Comparison of ENCODE assay signal across 2 cellular contexts in genomic region chr15:71891026-71891425, GRCh38.
TF ChIP-seq lines count a peak whose summit lies in the region.

No MANE protein-coding gene starts in this region.

TF ChIP-seq in IMR-90, 13 proteins besides CTCF, POLR2A, EP300 and RAD21:
- TF ChIP-seq MAFK (IDR thresholded peaks at IDR 0.05; ENCODE audit: low read depth, low read length) (no peak), MAZ (IDR thresholded peaks at IDR 0.05; ENCODE audit: borderline replicate concordance, low read depth, low read length) (no peak), CEBPB (IDR thresholded peaks at IDR 0.05; ENCODE audit: low read depth, low read length) (no peak), FOS (IDR thresholded peaks at IDR 0.05; ENCODE audit: low read depth, low read length) (no peak), USF2 (IDR thresholded peaks at IDR 0.05; ENCODE audit: low read depth, low read length) (no peak), RCOR1 (IDR thresholded peaks at IDR 0.05; ENCODE audit: insufficient replicate concordance, low read length) (no peak), NFE2L2 (IDR thresholded peaks at IDR 0.05; ENCODE audit: low read depth, low read length) (no peak), CHD1 (IDR thresholded peaks at IDR 0.05; ENCODE audit: low read depth, low read length) (no peak), BHLHE40 (IDR thresholded peaks at IDR 0.05; ENCODE audit: low read depth, low read length) (no peak), MXI1 (IDR thresholded peaks at IDR 0.05; ENCODE audit: borderline replicate concordance, low read depth, low read length) (no peak), RFX5 (IDR thresholded peaks at IDR 0.05; ENCODE audit: low read depth, low read length) (no peak), ELK1 (IDR thresholded peaks at IDR 0.05; ENCODE audit: borderline replicate concordance, low read depth, low read length) (no peak), SMC3 (IDR thresholded peaks at IDR 0.05; ENCODE audit: low read depth, low read length) (no peak)

TF ChIP-seq in K562, 482 proteins besides CTCF, POLR2A, EP300 and RAD21:
- TF ChIP-seq ZBTB2 (IDR thresholded peaks at IDR 0.05) (no peak), MEF2A (IDR thresholded peaks at IDR 0.05; ENCODE audit: control insufficient read depth, low read depth, low read length) (peak; percentile 46; the same call in 1 of the 2 replicates)
